16 cellular contexts compared by ENCODE assay signal in the genomic region with DNA sequence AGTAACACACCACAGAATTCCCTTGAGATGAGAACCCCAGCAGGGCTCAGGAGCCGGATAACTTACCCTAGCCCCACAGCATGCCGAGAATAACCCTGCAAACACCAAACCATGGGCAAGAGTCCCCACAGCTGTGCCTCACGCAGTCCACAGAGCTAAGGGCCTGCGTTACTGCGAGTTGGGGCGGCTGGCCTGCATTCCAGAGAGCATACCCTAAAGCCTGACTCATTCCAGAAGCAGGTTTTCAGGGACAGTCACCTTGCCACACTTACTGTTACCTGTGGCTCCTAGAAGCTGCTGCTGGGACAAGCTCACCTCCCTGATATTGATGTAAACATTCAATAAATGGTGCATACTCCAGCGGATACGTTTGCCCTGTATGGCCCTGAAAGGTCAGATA. TPM values are rescaled to one million over a fixed set of nuclear protein-coding genes. Genes with fewer than 3 reads are reported as not detected.
DNase-seq lines count a peak whose midpoint lies in the region; ATAC-seq, FAIRE-seq and TF ChIP-seq lines count a peak whose summit lies in the region.
"Had no signal": no experiment of that assay in that cellular context is flagged by ENCODE, and none has a peak within 500 bp of the region (broad histone marks: within the 10 kb centered on the region; RNA-seq: fewer than 3 reads in every experiment).

No MANE protein-coding gene starts in this region.

- TF ChIP-seq POLR2A in upper lobe of left lung (IDR thresholded peaks at IDR 0.05) = no peak
- TF ChIP-seq POLR2A in H54 (IDR thresholded peaks at IDR 0.05; ENCODE audit: low read depth, low read length) = no peak

- no peaks in the 10 kb centered on the region for H3K9me3 ChIP-seq in cardiac muscle cell (ENCODE audit: low read depth)
- no peaks in the 10 kb centered on the region for H3K9me3 ChIP-seq in upper lobe of left lung
- H3K9me3 ChIP-seq: right atrium auricular region had no signal

- no peak for DNase-seq in cardiac muscle cell (ENCODE audit: low read depth in 1 of 2, low spot score in 1 of 2)
- DNase-seq in left cardiac atrium = no peak
- peak; percentile 60 for DNase-seq in mesenteric fat pad (ENCODE audit: low spot score)
- no peak for DNase-seq in upper lobe of left lung
- no peak for DNase-seq in A172 (ENCODE audit: low spot score)
- no peak for DNase-seq in H54 (ENCODE audit: insufficient read length, low spot score)
- no peak for DNase-seq in activated naive CD4-positive, alpha-beta T cell treated with anti-CD3 and anti-CD28 coated beads, Interleukin-2, amount 50 U/mL, for 16 hours
- DNase-seq: activated CD4-positive, CD25-positive, alpha-beta regulatory T cell; activated naive CD4-positive, alpha-beta T cell treated with anti-CD3 and anti-CD28 coated beads, Interleukin-2, amount 10 ng/mL, durations not matched to agents 7 days and 5 days; CD4-positive, CD25-positive, alpha-beta regulatory T cell; NCI-H1417 treated with DMSO at 0.1 percent for 48 hours had no signal

- H3K36me3 ChIP-seq in cardiac muscle cell (no peaks in the 10 kb centered on the region), upper lobe of left lung (no peaks in the 10 kb centered on the region)
- H3K36me3 ChIP-seq: right atrium auricular region had no signal

- intact Hi-C loops in left cardiac atrium (cut with DNase I) = no loop called here

- H3K4me1 ChIP-seq in cardiac muscle cell (ENCODE audit: low read depth) (peaks cover 55% of the 10 kb centered on the region), upper lobe of left lung (peaks cover 7 to 26% (median 11%) of the 10 kb centered on the region in 4 donors)
- H3K4me1 ChIP-seq: right atrium auricular region had no signal

- ATAC-seq in left cardiac atrium = no peak
- peak; percentile 90 for ATAC-seq in esophagus mucosa
- ATAC-seq in upper lobe of left lung (ENCODE audit: low FRiP score in 2 of 2) = peak; percentile 13 to 74
- ATAC-seq: stimulated activated memory B cell treated with anti-CD40 and anti-IgM and Interleukin-4, amounts not matched to agents 10 μg/mL and 1 μg/mL and 100 μg/mL, for 72 hours had no signal

- 57 to 58% methylated on average over 3 to 8 of the region's 8 CpGs for WGBS in upper lobe of left lung, 2 donors

- TF ChIP-seq EP300 in upper lobe of left lung (IDR thresholded peaks at IDR 0.05) = no peak

- H3K4me3 ChIP-seq in cardiac muscle cell (no peak overlapping the region), upper lobe of left lung (no peak overlapping the region)
- H3K4me3 ChIP-seq: right atrium auricular region had no signal

- TF ChIP-seq CTCF in cardiac muscle cell (IDR thresholded peaks at IDR 0.05; ENCODE audit: low read depth, low read length) (no peak), upper lobe of left lung (IDR thresholded peaks at IDR 0.05) (no peak)

- no peak for FAIRE-seq in H54 (lab: Jason Lieb, UNC)

- H3K27ac ChIP-seq in cardiac muscle cell = peak overlapping the region; percentile 83
- H3K27ac ChIP-seq in upper lobe of left lung = peak overlapping the region in 3 of 4 donors; percentile 48 to 56 (median 53)
- H3K27ac ChIP-seq: 22Rv1, right atrium auricular region had no signal

- H3K27me3 ChIP-seq in cardiac muscle cell (no peaks in the 10 kb centered on the region), upper lobe of left lung (no peaks in the 10 kb centered on the region)
- H3K27me3 ChIP-seq: right atrium auricular region had no signal

RNA-seq across cellular contexts. Expression of gene FGFR2, which starts 18.6 kb away (rescaled TPM):
- total RNA-seq in cardiac muscle cell (47.1 and 50.6 TPM in 2 replicates), left cardiac atrium (10 to 100 TPM in 1 of 2 donors, 1 to 10 TPM in 1; 6.1 to 24.4 TPM), esophagus mucosa (27.4 TPM), mesenteric fat pad (1.4 TPM), upper lobe of left lung (10 to 100 TPM; 36.7 to 83.7 (median 64.1) TPM)
- polyA plus RNA-seq in cardiac muscle cell = 47.5 and 51.3 TPM in 2 replicates
- 0.19 TPM in 1 of 2 replicates, not detected in the other for total RNA-seq in A172 (2014; rRNA removed; shearing (Covaris generic))
- polyA plus RNA-seq: IgD-negative memory B cell had no signal

Comparison
In these comparisons a context has a peak if more than half of its experiments do, and no peak if none do; other contexts are left out.
1. ATAC-seq: peak in esophagus mucosa (single experiment) and upper lobe of left lung (2 of 2); none in left cardiac atrium (0 of 2).